In genomic region chr11:65726660-65727059, GRCh38 we compare ENCODE assay signal across 2 cellular contexts.
TF ChIP-seq lines count a peak whose summit lies in the region.

No MANE protein-coding gene starts in this region.

TF ChIP-seq in HCT116, 20 proteins besides CTCF, POLR2A, EP300 and RAD21:
- TF ChIP-seq EGR1 (IDR thresholded peaks at IDR 0.05; ENCODE audit: low read depth) = no peak

TF ChIP-seq in WTC11, 78 proteins besides CTCF, POLR2A, EP300 and RAD21:
- TF ChIP-seq JUN (CRISPR knock-in tag; IDR thresholded peaks at IDR 0.05) (no peak), FOXK1 (CRISPR knock-in tag; IDR thresholded peaks at IDR 0.05) (no peak), HMGXB4 (CRISPR knock-in tag; IDR thresholded peaks at IDR 0.05) (no peak), TEAD1 (CRISPR knock-in tag; IDR thresholded peaks at IDR 0.05) (no peak), ZNF263 (CRISPR knock-in tag; IDR thresholded peaks at IDR 0.05; ENCODE audit: low read depth) (no peak), GRHL2 (CRISPR knock-in tag; IDR thresholded peaks at IDR 0.05; ENCODE audit: insufficient replicate concordance, severe bottlenecking) (no peak), HMGA2 (CRISPR knock-in tag; IDR thresholded peaks at IDR 0.05) (no peak), SMAD4 (CRISPR knock-in tag; IDR thresholded peaks at IDR 0.05) (no peak)
- TF ChIP-seq, protein P1, sequence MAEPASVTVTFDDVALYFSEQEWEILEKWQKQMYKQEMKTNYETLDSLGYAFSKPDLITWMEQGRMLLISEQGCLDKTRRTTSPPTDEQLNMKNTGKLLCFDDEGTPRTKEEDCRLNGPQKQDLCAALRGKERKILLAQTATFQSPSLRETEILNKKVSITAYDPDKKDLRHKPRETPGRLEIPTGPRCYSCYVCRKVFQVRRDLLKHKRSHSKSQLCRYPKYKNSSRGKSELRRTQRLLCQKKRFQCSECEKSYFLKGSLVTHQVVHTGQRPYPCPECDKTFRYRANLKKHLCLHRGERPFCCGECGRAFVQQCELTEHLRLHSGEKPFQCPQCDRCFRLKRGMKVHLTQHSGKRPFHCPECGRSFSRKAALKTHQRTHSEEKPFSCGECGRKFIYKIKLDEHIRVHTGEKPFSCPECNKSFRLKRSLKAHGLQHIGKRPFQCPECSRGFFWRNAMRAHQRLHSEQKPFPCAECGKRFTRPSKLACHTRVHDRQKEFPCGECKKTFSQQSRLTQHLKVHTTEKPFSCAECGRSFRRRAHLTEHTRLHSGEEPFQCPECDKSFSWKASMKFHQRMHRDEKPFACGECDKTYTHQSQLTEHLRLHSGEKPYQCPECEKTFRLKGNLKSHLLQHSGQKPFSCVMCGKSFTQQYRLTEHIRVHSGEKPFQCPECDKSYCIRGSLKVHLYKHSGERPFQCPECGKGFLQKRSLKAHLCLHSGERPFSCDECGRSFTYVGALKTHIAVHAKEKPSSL (CRISPR knock-in tag; conservative IDR thresholded peaks at IDR 0.05) = no peak
